Comparison of ENCODE assay signal across 1 cellular context in the genomic region with DNA sequence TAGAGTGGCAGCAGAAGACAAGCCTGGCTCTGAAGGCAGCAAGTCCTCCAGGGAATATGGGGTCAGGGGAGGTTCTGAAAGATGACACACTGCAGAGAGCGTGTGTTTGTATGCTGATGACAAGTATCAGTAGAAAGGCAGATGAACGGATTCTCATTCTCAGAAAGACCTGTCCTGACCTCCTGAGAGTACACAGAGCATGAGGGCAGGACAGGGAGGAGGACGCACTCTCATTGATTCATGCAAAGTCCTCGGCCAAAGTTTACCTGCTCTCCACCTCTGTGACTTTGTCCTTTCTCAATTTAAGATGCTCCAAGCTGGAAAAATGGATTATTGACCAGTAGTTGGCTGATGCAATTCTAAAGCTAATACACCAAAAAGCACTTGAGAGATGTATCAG.
TF ChIP-seq lines count a peak whose summit lies in the region.

No MANE protein-coding gene starts in this region.

TF ChIP-seq in HepG2, 621 proteins besides CTCF, POLR2A, EP300 and RAD21 (continued from another document and continues in another):
- TF ChIP-seq, protein P1, sequence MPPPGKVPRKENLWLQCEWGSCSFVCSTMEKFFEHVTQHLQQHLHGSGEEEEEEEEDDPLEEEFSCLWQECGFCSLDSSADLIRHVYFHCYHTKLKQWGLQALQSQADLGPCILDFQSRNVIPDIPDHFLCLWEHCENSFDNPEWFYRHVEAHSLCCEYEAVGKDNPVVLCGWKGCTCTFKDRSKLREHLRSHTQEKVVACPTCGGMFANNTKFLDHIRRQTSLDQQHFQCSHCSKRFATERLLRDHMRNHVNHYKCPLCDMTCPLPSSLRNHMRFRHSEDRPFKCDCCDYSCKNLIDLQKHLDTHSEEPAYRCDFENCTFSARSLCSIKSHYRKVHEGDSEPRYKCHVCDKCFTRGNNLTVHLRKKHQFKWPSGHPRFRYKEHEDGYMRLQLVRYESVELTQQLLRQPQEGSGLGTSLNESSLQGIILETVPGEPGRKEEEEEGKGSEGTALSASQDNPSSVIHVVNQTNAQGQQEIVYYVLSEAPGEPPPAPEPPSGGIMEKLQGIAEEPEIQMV (CRISPR knock-in tag; IDR thresholded peaks at IDR 0.05; ENCODE audit: low read depth), result no peak
- TF ChIP-seq ETV5 (CRISPR knock-in tag; IDR thresholded peaks at IDR 0.05; ENCODE audit: borderline replicate concordance), result 0 out of 2 replicates have a peak, but pooled peaks have one; percentile 22
- 0 out of 2 replicates have a peak, but pooled peaks have one; percentile 68 for TF ChIP-seq ZNF432 (CRISPR knock-in tag; IDR thresholded peaks at IDR 0.05; ENCODE audit: borderline replicate concordance)
- peak; percentile 50 for TF ChIP-seq PITX1 (CRISPR knock-in tag; IDR thresholded peaks at IDR 0.05)
- peak; percentile 65 for TF ChIP-seq NR2C2 (CRISPR knock-in tag; IDR thresholded peaks at IDR 0.05; ENCODE audit: borderline replicate concordance)
- TF ChIP-seq KLF11 (CRISPR knock-in tag; IDR thresholded peaks at IDR 0.05), result no peak
- TF ChIP-seq ZNF337 (CRISPR knock-in tag; IDR thresholded peaks at IDR 0.05; ENCODE audit: borderline replicate concordance, low read depth), result no peak
- TF ChIP-seq SOX6 (IDR thresholded peaks at IDR 0.05), result no peak
- TF ChIP-seq SOX6 (CRISPR knock-in tag; IDR thresholded peaks at IDR 0.05), result peak; percentile 86
- TF ChIP-seq, protein P2, sequence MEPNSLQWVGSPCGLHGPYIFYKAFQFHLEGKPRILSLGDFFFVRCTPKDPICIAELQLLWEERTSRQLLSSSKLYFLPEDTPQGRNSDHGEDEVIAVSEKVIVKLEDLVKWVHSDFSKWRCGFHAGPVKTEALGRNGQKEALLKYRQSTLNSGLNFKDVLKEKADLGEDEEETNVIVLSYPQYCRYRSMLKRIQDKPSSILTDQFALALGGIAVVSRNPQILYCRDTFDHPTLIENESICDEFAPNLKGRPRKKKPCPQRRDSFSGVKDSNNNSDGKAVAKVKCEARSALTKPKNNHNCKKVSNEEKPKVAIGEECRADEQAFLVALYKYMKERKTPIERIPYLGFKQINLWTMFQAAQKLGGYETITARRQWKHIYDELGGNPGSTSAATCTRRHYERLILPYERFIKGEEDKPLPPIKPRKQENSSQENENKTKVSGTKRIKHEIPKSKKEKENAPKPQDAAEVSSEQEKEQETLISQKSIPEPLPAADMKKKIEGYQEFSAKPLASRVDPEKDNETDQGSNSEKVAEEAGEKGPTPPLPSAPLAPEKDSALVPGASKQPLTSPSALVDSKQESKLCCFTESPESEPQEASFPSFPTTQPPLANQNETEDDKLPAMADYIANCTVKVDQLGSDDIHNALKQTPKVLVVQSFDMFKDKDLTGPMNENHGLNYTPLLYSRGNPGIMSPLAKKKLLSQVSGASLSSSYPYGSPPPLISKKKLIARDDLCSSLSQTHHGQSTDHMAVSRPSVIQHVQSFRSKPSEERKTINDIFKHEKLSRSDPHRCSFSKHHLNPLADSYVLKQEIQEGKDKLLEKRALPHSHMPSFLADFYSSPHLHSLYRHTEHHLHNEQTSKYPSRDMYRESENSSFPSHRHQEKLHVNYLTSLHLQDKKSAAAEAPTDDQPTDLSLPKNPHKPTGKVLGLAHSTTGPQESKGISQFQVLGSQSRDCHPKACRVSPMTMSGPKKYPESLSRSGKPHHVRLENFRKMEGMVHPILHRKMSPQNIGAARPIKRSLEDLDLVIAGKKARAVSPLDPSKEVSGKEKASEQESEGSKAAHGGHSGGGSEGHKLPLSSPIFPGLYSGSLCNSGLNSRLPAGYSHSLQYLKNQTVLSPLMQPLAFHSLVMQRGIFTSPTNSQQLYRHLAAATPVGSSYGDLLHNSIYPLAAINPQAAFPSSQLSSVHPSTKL (CRISPR knock-in tag; IDR thresholded peaks at IDR 0.05), result peak; percentile 33; the same call in 1 of the 2 replicates
- TF ChIP-seq ZNF367 (CRISPR knock-in tag; IDR thresholded peaks at IDR 0.05; ENCODE audit: borderline replicate concordance), result no peak
- TF ChIP-seq MED1 (CRISPR knock-in tag; IDR thresholded peaks at IDR 0.05), result 0 out of 2 replicates have a peak, but pooled peaks have one; percentile 12
- peak; percentile 74 for TF ChIP-seq GATAD2A (CRISPR knock-in tag; IDR thresholded peaks at IDR 0.05)
- TF ChIP-seq, protein P3, sequence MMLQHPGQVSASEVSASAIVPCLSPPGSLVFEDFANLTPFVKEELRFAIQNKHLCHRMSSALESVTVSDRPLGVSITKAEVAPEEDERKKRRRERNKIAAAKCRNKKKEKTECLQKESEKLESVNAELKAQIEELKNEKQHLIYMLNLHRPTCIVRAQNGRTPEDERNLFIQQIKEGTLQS (CRISPR knock-in tag; IDR thresholded peaks at IDR 0.05), result no peak
- no peak for TF ChIP-seq THYN1 (CRISPR knock-in tag; IDR thresholded peaks at IDR 0.05; ENCODE audit: borderline replicate concordance, low read depth)
- TF ChIP-seq ZNF460 (CRISPR knock-in tag; IDR thresholded peaks at IDR 0.05; ENCODE audit: borderline replicate concordance), result no peak
- TF ChIP-seq, protein P4, sequence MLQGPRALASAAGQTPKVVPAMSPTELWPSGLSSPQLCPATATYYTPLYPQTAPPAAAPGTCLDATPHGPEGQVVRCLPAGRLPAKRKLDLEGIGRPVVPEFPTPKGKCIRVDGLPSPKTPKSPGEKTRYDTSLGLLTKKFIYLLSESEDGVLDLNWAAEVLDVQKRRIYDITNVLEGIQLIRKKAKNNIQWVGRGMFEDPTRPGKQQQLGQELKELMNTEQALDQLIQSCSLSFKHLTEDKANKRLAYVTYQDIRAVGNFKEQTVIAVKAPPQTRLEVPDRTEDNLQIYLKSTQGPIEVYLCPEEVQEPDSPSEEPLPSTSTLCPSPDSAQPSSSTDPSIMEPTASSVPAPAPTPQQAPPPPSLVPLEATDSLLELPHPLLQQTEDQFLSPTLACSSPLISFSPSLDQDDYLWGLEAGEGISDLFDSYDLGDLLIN (CRISPR knock-in tag; IDR thresholded peaks at IDR 0.05; ENCODE audit: borderline replicate concordance), result no peak
- peak; percentile 98; the same call in 1 of the 2 replicates for TF ChIP-seq ESRRA (CRISPR knock-in tag; IDR thresholded peaks at IDR 0.05; ENCODE audit: low read depth)
- TF ChIP-seq TBP (CRISPR knock-in tag; IDR thresholded peaks at IDR 0.05), result no peak
- TF ChIP-seq NFIB (CRISPR knock-in tag; IDR thresholded peaks at IDR 0.05; ENCODE audit: borderline replicate concordance), result no peak
- no peak for TF ChIP-seq SALL2 (CRISPR knock-in tag; IDR thresholded peaks at IDR 0.05)
- TF ChIP-seq NR3C1 (CRISPR knock-in tag; IDR thresholded peaks at IDR 0.05), result no peak
- TF ChIP-seq, protein P5, sequence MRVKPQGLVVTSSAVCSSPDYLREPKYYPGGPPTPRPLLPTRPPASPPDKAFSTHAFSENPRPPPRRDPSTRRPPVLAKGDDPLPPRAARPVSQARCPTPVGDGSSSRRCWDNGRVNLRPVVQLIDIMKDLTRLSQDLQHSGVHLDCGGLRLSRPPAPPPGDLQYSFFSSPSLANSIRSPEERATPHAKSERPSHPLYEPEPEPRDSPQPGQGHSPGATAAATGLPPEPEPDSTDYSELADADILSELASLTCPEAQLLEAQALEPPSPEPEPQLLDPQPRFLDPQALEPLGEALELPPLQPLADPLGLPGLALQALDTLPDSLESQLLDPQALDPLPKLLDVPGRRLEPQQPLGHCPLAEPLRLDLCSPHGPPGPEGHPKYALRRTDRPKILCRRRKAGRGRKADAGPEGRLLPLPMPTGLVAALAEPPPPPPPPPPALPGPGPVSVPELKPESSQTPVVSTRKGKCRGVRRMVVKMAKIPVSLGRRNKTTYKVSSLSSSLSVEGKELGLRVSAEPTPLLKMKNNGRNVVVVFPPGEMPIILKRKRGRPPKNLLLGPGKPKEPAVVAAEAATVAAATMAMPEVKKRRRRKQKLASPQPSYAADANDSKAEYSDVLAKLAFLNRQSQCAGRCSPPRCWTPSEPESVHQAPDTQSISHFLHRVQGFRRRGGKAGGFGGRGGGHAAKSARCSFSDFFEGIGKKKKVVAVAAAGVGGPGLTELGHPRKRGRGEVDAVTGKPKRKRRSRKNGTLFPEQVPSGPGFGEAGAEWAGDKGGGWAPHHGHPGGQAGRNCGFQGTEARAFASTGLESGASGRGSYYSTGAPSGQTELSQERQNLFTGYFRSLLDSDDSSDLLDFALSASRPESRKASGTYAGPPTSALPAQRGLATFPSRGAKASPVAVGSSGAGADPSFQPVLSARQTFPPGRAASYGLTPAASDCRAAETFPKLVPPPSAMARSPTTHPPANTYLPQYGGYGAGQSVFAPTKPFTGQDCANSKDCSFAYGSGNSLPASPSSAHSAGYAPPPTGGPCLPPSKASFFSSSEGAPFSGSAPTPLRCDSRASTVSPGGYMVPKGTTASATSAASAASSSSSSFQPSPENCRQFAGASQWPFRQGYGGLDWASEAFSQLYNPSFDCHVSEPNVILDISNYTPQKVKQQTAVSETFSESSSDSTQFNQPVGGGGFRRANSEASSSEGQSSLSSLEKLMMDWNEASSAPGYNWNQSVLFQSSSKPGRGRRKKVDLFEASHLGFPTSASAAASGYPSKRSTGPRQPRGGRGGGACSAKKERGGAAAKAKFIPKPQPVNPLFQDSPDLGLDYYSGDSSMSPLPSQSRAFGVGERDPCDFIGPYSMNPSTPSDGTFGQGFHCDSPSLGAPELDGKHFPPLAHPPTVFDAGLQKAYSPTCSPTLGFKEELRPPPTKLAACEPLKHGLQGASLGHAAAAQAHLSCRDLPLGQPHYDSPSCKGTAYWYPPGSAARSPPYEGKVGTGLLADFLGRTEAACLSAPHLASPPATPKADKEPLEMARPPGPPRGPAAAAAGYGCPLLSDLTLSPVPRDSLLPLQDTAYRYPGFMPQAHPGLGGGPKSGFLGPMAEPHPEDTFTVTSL (CRISPR knock-in tag; IDR thresholded peaks at IDR 0.05; ENCODE audit: borderline replicate concordance), result peak; percentile 91
- no peak for TF ChIP-seq IKZF1 (IDR thresholded peaks at IDR 0.05)
- no peak for TF ChIP-seq ZSCAN30 (CRISPR knock-in tag; IDR thresholded peaks at IDR 0.05)
- TF ChIP-seq TRIM24 (CRISPR knock-in tag; IDR thresholded peaks at IDR 0.05), result 0 out of 2 replicates have a peak, but pooled peaks have one; percentile 32
- TF ChIP-seq ZNF264 (CRISPR knock-in tag; IDR thresholded peaks at IDR 0.05), result no peak
- TF ChIP-seq ZNF160 (CRISPR knock-in tag; IDR thresholded peaks at IDR 0.05), result 0 out of 2 replicates have a peak, but pooled peaks have one; percentile 34
- TF ChIP-seq, protein P6, sequence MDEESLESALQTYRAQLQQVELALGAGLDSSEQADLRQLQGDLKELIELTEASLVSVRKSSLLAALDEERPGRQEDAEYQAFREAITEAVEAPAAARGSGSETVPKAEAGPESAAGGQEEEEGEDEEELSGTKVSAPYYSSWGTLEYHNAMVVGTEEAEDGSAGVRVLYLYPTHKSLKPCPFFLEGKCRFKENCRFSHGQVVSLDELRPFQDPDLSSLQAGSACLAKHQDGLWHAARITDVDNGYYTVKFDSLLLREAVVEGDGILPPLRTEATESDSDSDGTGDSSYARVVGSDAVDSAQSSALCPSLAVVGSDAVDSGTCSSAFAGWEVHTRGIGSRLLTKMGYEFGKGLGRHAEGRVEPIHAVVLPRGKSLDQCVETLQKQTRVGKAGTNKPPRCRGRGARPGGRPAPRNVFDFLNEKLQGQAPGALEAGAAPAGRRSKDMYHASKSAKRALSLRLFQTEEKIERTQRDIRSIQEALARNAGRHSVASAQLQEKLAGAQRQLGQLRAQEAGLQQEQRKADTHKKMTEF (CRISPR knock-in tag; IDR thresholded peaks at IDR 0.05), result no peak
- TF ChIP-seq, protein P7, sequence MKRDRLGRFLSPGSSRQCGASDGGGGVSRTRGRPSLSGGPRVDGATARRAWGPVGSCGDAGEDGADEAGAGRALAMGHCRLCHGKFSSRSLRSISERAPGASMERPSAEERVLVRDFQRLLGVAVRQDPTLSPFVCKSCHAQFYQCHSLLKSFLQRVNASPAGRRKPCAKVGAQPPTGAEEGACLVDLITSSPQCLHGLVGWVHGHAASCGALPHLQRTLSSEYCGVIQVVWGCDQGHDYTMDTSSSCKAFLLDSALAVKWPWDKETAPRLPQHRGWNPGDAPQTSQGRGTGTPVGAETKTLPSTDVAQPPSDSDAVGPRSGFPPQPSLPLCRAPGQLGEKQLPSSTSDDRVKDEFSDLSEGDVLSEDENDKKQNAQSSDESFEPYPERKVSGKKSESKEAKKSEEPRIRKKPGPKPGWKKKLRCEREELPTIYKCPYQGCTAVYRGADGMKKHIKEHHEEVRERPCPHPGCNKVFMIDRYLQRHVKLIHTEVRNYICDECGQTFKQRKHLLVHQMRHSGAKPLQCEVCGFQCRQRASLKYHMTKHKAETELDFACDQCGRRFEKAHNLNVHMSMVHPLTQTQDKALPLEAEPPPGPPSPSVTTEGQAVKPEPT (CRISPR knock-in tag; IDR thresholded peaks at IDR 0.05; ENCODE audit: low read depth), result no peak
- TF ChIP-seq, protein P8, sequence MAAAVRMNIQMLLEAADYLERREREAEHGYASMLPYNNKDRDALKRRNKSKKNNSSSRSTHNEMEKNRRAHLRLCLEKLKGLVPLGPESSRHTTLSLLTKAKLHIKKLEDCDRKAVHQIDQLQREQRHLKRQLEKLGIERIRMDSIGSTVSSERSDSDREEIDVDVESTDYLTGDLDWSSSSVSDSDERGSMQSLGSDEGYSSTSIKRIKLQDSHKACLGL (CRISPR knock-in tag; IDR thresholded peaks at IDR 0.05), result no peak
- TF ChIP-seq, protein P9, sequence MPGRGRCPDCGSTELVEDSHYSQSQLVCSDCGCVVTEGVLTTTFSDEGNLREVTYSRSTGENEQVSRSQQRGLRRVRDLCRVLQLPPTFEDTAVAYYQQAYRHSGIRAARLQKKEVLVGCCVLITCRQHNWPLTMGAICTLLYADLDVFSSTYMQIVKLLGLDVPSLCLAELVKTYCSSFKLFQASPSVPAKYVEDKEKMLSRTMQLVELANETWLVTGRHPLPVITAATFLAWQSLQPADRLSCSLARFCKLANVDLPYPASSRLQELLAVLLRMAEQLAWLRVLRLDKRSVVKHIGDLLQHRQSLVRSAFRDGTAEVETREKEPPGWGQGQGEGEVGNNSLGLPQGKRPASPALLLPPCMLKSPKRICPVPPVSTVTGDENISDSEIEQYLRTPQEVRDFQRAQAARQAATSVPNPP (CRISPR knock-in tag; IDR thresholded peaks at IDR 0.05), result no peak
- peak; percentile 95 for TF ChIP-seq SALL1 (CRISPR knock-in tag; IDR thresholded peaks at IDR 0.05)
- TF ChIP-seq, protein P10, sequence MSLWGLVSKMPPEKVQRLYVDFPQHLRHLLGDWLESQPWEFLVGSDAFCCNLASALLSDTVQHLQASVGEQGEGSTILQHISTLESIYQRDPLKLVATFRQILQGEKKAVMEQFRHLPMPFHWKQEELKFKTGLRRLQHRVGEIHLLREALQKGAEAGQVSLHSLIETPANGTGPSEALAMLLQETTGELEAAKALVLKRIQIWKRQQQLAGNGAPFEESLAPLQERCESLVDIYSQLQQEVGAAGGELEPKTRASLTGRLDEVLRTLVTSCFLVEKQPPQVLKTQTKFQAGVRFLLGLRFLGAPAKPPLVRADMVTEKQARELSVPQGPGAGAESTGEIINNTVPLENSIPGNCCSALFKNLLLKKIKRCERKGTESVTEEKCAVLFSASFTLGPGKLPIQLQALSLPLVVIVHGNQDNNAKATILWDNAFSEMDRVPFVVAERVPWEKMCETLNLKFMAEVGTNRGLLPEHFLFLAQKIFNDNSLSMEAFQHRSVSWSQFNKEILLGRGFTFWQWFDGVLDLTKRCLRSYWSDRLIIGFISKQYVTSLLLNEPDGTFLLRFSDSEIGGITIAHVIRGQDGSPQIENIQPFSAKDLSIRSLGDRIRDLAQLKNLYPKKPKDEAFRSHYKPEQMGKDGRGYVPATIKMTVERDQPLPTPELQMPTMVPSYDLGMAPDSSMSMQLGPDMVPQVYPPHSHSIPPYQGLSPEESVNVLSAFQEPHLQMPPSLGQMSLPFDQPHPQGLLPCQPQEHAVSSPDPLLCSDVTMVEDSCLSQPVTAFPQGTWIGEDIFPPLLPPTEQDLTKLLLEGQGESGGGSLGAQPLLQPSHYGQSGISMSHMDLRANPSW (CRISPR knock-in tag; IDR thresholded peaks at IDR 0.05; ENCODE audit: borderline replicate concordance), result no peak
- no peak for TF ChIP-seq HOXA7 (CRISPR knock-in tag; IDR thresholded peaks at IDR 0.05)
- no peak for TF ChIP-seq ZNF879 (CRISPR knock-in tag; IDR thresholded peaks at IDR 0.05)
- TF ChIP-seq CHD2 (IDR thresholded peaks at IDR 0.05; ENCODE audit: low read depth, low read length), result no peak
- peak; percentile 56; the same call in 1 of the 2 replicates for TF ChIP-seq CEBPG (CRISPR knock-in tag; IDR thresholded peaks at IDR 0.05)
- no peak for TF ChIP-seq ZNF549 (CRISPR knock-in tag; IDR thresholded peaks at IDR 0.05)
